ENCODE assay signal across 23 cellular contexts in the genomic region with DNA sequence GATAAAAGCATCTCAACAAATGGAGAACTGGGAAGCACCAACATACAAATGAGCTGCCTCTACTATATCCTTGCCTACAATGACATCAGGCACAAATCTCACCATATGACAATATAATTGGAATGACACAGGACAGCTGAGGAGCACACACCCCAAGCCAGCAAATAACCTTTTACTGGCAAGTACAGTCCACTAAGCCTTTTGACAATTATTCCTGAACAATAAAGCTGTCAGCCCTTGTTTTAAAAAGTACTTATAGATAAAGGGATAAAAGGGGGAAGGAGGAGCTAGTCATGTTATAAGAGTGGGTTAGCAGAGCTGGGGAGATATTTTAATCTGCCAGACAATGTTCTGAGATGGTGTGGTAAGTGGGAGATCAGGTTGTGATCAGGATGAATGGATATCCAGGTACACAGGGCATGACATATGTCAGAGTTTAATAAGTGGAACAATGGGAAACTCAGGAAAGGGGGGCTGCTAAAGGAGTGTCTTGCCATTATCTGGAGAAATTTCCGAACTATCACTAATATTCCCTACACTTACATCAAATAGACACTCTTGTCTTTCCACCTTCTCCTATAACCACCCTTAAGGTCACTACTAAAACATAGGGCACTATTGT.
"Had no signal": no experiment of that assay in that cellular context is flagged by ENCODE, and none has a peak within 500 bp of the region (broad histone marks: within the 10 kb centered on the region; RNA-seq: fewer than 3 reads in every experiment).

No MANE protein-coding gene starts in this region.

- H3K27me3 Mint-ChIP-seq: activated CD4-positive, alpha-beta T cell treated with anti-CD3 and anti-CD28 coated beads for 36 hours; activated CD8-positive, alpha-beta T cell treated with anti-CD3 and anti-CD28 coated beads for 36 hours had no signal

- H3K4me1 Mint-ChIP-seq: activated CD4-positive, alpha-beta T cell treated with anti-CD3 and anti-CD28 coated beads for 36 hours; activated naive CD8-positive, alpha-beta T cell treated with anti-CD3 and anti-CD28 coated beads, Interleukin-2, amount 10 ng/mL, durations not matched to agents 7 days and 5 days; T-cell had no signal

- H3K9me3 Mint-ChIP-seq: activated CD8-positive, alpha-beta T cell treated with anti-CD3 and anti-CD28 coated beads for 36 hours; activated naive CD8-positive, alpha-beta T cell treated with anti-CD3 and anti-CD28 coated beads, Interleukin-2, amount 10 ng/mL, durations not matched to agents 7 days and 5 days; activated T-cell treated with anti-CD3 and anti-CD28 coated beads, Interleukin-2, amount 50 U/mL, for 72 hours; activated T-helper 2 cell treated with anti-CD3 and anti-CD28 coated beads, Interferon-gamma antibody, Interleukin-2, Interleukin-4, amounts not matched to agents 10 μg/mL and 5 μg/mL and 100 μg/mL, durations not matched to agents 14 hours and 24 hours and 36 hours; T-cell had no signal

- H3K36me3 Mint-ChIP-seq: activated naive CD8-positive, alpha-beta T cell treated with anti-CD3 and anti-CD28 coated beads, Interleukin-2, amount 10 ng/mL, durations not matched to agents 7 days and 5 days; T-cell had no signal

- H3K27ac Mint-ChIP-seq: activated CD4-positive, alpha-beta T cell treated with anti-CD3 and anti-CD28 coated beads for 36 hours; activated CD8-positive, alpha-beta T cell treated with anti-CD3 and anti-CD28 coated beads for 36 hours; activated naive CD8-positive, alpha-beta T cell treated with anti-CD3 and anti-CD28 coated beads, Interleukin-2, amount 10 ng/mL, durations not matched to agents 7 days and 5 days; activated T-helper 2 cell treated with anti-CD3 and anti-CD28 coated beads, Interferon-gamma antibody, Interleukin-2, Interleukin-4, amounts not matched to agents 10 μg/mL and 5 μg/mL and 100 μg/mL, durations not matched to agents 14 hours and 24 hours and 36 hours; T-cell had no signal

- DNase-seq: activated CD4-positive, alpha-beta T cell treated with anti-CD3 and anti-CD28 coated beads for 36 hours; activated CD4-positive, alpha-beta T cell treated with anti-CD3 and anti-CD28 coated beads, Interleukin-2, amount 50 U/mL, for 1 hour; activated CD8-positive, alpha-beta memory T cell treated with anti-CD3 and anti-CD28 coated beads, Interleukin-2, amount 50 U/mL, for 4 hours; activated CD8-positive, alpha-beta T cell treated with anti-CD3 and anti-CD28 coated beads for 36 hours; activated gamma-delta T cell treated with Interleukin-2 at 50 U/mL for 16 hours; activated naive CD4-positive, alpha-beta T cell treated with anti-CD3 and anti-CD28 coated beads, Interleukin-2, amount 50 U/mL, for 16 hours; activated naive CD8-positive, alpha-beta T cell treated with anti-CD3 and anti-CD28 coated beads, Interleukin-2, amount 10 ng/mL, durations not matched to agents 7 days and 5 days; activated T-cell treated with anti-CD3 and anti-CD28 coated beads, Interleukin-2, amount 50 U/mL, for 72 hours; adrenal gland; anterior cingulate cortex; cerebellar nuclear complex; NCI-H1048; NCI-H1930; NCI-H345; NCI-H526; NCI-H774; NK-92 treated with Interleukin-12 subunit alpha and Interleukin-12 subunit beta, amount 100 ng/mL, for 24 hours; RPMI8226; T-cell; T-helper 2 cell; T1000; WERI-Rb-1 had no signal

- H3K4me3 Mint-ChIP-seq: activated CD4-positive, alpha-beta T cell treated with anti-CD3 and anti-CD28 coated beads for 36 hours; activated CD8-positive, alpha-beta T cell treated with anti-CD3 and anti-CD28 coated beads for 36 hours; activated naive CD8-positive, alpha-beta T cell treated with anti-CD3 and anti-CD28 coated beads, Interleukin-2, amount 10 ng/mL, durations not matched to agents 7 days and 5 days; activated T-cell treated with anti-CD3 and anti-CD28 coated beads, Interleukin-2, amount 50 U/mL, for 72 hours; T-cell had no signal
